25 cellular contexts compared by ENCODE assay signal in the genomic region with DNA sequence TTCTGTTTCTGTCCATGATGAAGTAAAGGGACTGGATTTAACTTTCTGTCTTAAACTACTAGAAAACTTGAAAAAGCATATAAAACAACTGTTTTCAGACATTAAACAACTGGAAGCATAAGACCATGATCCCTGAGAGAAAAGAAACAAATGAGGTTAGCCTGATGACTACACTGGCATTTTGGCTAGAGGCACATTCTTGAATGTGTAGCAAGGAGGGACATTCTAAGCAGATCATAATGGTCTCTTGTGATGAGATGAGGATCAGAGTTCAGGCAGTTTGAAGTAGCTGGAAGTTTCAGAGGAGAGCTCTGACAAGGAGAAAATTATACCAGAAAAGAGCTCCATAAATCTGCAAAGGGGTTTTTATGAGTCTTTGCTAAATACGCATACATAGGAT.
DNase-seq lines count a peak whose midpoint lies in the region; ATAC-seq and TF ChIP-seq lines count a peak whose summit lies in the region.
"Had no signal": no experiment of that assay in that cellular context is flagged by ENCODE, and none has a peak within 500 bp of the region (broad histone marks: within the 10 kb centered on the region; RNA-seq: fewer than 3 reads in every experiment).

No MANE protein-coding gene starts in this region.

- WGBS in mesodermal cell (ENCODE audit: insufficient coverage in 2 of 2), 2 experiments: no CpG with 5 or more reads among the region's 1 CpG

- H3K4me1 ChIP-seq in RWPE2 (ENCODE audit: insufficient read depth, poor library complexity, severe bottlenecking) (peaks cover 9% of the 10 kb centered on the region), mesodermal cell (ENCODE audit: control insufficient read depth, insufficient read depth, low read length, poor library complexity, severe bottlenecking) (no peaks in the 10 kb centered on the region)
- H3K4me1 ChIP-seq: prostate gland had no signal

- peak; percentile 17 for DNase-seq in Daoy (ENCODE audit: low read depth)
- DNase-seq in RWPE2 (ENCODE audit: low spot score): no peak
- DNase-seq in fibroblast of gingiva (ENCODE audit: low read depth): peak; percentile 50
- DNase-seq in stimulated activated CD4-positive, alpha-beta T cell treated with anti-CD3 and anti-CD28 coated beads, Interleukin-2, amount 100 ng/mL, for 24 hours: no peak
- no peak for DNase-seq in NCI-H1092 (lab: John Stamatoyannopoulos, UW)
- no peak for DNase-seq in NCI-H146 treated with DMSO at 0.1 percent for 48 hours (lab: John Stamatoyannopoulos, UW; ENCODE audit: unreplicated experiment)
- DNase-seq: activated CD4-positive, alpha-beta T cell treated with anti-CD3 and anti-CD28 coated beads for 48 hours; activated CD8-positive, alpha-beta memory T cell treated with anti-CD3 and anti-CD28 coated beads, Interleukin-2, amount 10 ng/mL, durations not matched to agents 7 days and 5 days; activated naive CD8-positive, alpha-beta T cell treated with anti-CD3 and anti-CD28 coated beads, Interleukin-2, amount 10 ng/mL, durations not matched to agents 7 days and 5 days; caudate nucleus; CD4-positive, alpha-beta memory T cell; DMS53; effector CD4-positive, alpha-beta T cell; left colon; NCI-H1105; NCI-H526 treated with DMSO at 0.1 percent for 48 hours; Right ventricle myocardium superior; small intestine; T-cell; uterus had no signal

- no peak overlapping the region for H3K4me3 ChIP-seq in RWPE2 (ENCODE audit: severe bottlenecking)
- no peak overlapping the region for H3K4me3 ChIP-seq in mesodermal cell (ENCODE audit: extremely low read depth, insufficient read depth, low read length, poor library complexity, severe bottlenecking)
- H3K4me3 ChIP-seq: gastroesophageal sphincter, prostate gland, uterus had no signal

- no peaks in the 10 kb centered on the region for H3K9me3 ChIP-seq in RWPE2 (ENCODE audit: severe bottlenecking)
- H3K9me3 ChIP-seq in mesodermal cell (ENCODE audit: control insufficient read depth, low read length): no peaks in the 10 kb centered on the region
- H3K9me3 ChIP-seq: gastroesophageal sphincter, prostate gland, uterus had no signal

- H3K27ac ChIP-seq in RWPE2 (ENCODE audit: poor library complexity, severe bottlenecking): no peak overlapping the region
- peak overlapping the region; percentile 60 for H3K27ac ChIP-seq in mesodermal cell (ENCODE audit: low read depth, low read length, severe bottlenecking)
- H3K27ac ChIP-seq: gastroesophageal sphincter, prostate gland, uterus had no signal

- no peaks in the 10 kb centered on the region for H3K27me3 ChIP-seq in RWPE2 (ENCODE audit: insufficient read depth, poor library complexity, severe bottlenecking)
- H3K27me3 ChIP-seq: gastroesophageal sphincter, uterus had no signal

- no peak for TF ChIP-seq CTCF in RWPE2 (IDR thresholded peaks at IDR 0.05; ENCODE audit: poor library complexity, severe bottlenecking)

- ATAC-seq in RWPE2 (ENCODE audit: low read depth) (peak; percentile 65; the same call in 2 of the 3 replicates), HG02610 (IDR thresholded peaks at IDR 0.05; ENCODE audit: unreplicated experiment) (no peak)
- ATAC-seq: activated CD8-positive, alpha-beta memory T cell treated with anti-CD3 and anti-CD28 coated beads, Interleukin-2, amount 10 ng/mL, durations not matched to agents 7 days and 5 days; activated T-helper 17 cell treated with anti-CD3 and anti-CD28 coated beads, Interleukin-2, amount 50 U/mL, for 72 hours; gastroesophageal sphincter; left colon; T-cell had no signal

- H3K36me3 ChIP-seq in RWPE2 (ENCODE audit: low read depth) (no peaks in the 10 kb centered on the region), mesodermal cell (ENCODE audit: control insufficient read depth, insufficient read depth, low read length) (no peaks in the 10 kb centered on the region)
- H3K36me3 ChIP-seq: gastroesophageal sphincter, prostate gland, uterus had no signal

Comparison
In these comparisons a context has a peak if more than half of its experiments do, and no peak if none do; other contexts are left out.
1. DNase-seq: peak in Daoy (single experiment) and fibroblast of gingiva (single experiment); none in RWPE2 (single experiment), stimulated activated CD4-positive, alpha-beta T cell treated with anti-CD3 and anti-CD28 coated beads, Interleukin-2, amount 100 ng/mL, for 24 hours (0 of 2), NCI-H1092 (single experiment) and NCI-H146 treated with DMSO at 0.1 percent for 48 hours (single experiment).